17 cellular contexts compared by ENCODE assay signal in genomic region chr17:63454915-63455314, GRCh38. TPM values are rescaled to one million over a fixed set of nuclear protein-coding genes. Genes with fewer than 3 reads are reported as not detected.
"Had no signal": no experiment of that assay in that cellular context is flagged by ENCODE, and none has a peak within 500 bp of the region (broad histone marks: within the 10 kb centered on the region; RNA-seq: fewer than 3 reads in every experiment).

No MANE protein-coding gene starts in this region.

- H3K4me3 ChIP-seq: esophagus muscularis mucosa, heart right ventricle, prostate gland, right atrium auricular region, skin epidermis, tibial artery had no signal

- FAIRE-seq: astrocyte, bronchial epithelial cell had no signal

- H3K4me1 ChIP-seq: prostate gland had no signal

- ATAC-seq: heart right ventricle had no signal

- H3K9me3 ChIP-seq: esophagus muscularis mucosa, heart right ventricle, prostate gland, right atrium auricular region, tibial artery had no signal

- H3K27ac ChIP-seq: esophagus muscularis mucosa, heart right ventricle, prostate gland, right atrium auricular region, tibial artery, WERI-Rb-1 had no signal

- H3K27me3 ChIP-seq: heart right ventricle, right atrium auricular region had no signal

- H3K36me3 ChIP-seq: esophagus muscularis mucosa, heart right ventricle, prostate gland, right atrium auricular region, tibial artery, WERI-Rb-1 had no signal

- DNase-seq: activated CD4-positive, alpha-beta T cell treated with anti-CD3 and anti-CD28 coated beads, Interleukin-2, amount 50 U/mL, for 4 hours; activated gamma-delta T cell; effector CD4-positive, alpha-beta T cell; heart right ventricle; left colon; nephron progenitor cell; stimulated activated CD4-positive, alpha-beta T cell treated with anti-CD3 and anti-CD28 coated beads, Interleukin-4, amount 100 ng/mL, for 4 hours; stimulated activated naive CD4-positive, alpha-beta T cell; substantia nigra; tibial artery; WERI-Rb-1 had no signal

RNA-seq across cellular contexts. Expression of gene ACE, which starts 21.9 kb away (rescaled TPM):
- total RNA-seq: bronchial epithelial cell had no signal
